In the genomic region with DNA sequence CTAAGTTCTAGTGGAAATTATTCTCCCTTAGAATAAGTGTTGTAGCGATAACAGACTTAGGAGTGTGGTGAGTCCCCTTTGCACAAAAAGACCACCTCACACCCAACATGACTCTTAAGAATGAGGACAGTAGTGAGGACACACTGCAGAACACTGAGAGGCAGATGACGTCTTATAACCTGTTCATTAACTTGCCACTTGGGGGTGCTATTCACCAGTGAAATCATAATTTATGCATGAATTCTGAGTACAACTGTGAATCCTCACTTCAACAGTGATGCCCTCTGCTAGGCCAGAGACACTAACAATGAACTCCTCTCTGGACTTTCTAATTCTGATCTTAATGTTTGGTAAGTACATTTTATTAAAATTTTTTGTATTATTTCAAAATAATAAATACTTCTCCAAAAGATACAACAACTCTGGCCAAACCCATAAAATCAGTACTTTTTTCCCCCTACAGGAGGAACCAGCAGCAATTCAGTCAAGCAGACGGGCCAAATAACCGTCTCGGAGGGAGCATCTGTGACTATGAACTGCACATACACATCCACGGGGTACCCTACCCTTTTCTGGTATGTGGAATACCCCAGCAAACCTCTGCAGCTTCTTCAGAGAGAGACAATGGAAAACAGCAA, we compare ENCODE assay signal across 1 cellular context.
TF ChIP-seq lines count a peak whose summit lies in the region.

No MANE protein-coding gene starts in this region.

TF ChIP-seq in HCT116, 20 proteins besides CTCF, POLR2A, EP300 and RAD21 (continued from another document):
- TF ChIP-seq, protein P1, sequence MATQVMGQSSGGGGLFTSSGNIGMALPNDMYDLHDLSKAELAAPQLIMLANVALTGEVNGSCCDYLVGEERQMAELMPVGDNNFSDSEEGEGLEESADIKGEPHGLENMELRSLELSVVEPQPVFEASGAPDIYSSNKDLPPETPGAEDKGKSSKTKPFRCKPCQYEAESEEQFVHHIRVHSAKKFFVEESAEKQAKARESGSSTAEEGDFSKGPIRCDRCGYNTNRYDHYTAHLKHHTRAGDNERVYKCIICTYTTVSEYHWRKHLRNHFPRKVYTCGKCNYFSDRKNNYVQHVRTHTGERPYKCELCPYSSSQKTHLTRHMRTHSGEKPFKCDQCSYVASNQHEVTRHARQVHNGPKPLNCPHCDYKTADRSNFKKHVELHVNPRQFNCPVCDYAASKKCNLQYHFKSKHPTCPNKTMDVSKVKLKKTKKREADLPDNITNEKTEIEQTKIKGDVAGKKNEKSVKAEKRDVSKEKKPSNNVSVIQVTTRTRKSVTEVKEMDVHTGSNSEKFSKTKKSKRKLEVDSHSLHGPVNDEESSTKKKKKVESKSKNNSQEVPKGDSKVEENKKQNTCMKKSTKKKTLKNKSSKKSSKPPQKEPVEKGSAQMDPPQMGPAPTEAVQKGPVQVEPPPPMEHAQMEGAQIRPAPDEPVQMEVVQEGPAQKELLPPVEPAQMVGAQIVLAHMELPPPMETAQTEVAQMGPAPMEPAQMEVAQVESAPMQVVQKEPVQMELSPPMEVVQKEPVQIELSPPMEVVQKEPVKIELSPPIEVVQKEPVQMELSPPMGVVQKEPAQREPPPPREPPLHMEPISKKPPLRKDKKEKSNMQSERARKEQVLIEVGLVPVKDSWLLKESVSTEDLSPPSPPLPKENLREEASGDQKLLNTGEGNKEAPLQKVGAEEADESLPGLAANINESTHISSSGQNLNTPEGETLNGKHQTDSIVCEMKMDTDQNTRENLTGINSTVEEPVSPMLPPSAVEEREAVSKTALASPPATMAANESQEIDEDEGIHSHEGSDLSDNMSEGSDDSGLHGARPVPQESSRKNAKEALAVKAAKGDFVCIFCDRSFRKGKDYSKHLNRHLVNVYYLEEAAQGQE (IDR thresholded peaks at IDR 0.05; ENCODE audit: low read depth), result no peak
- TF ChIP-seq SP1 (IDR thresholded peaks at IDR 0.05; ENCODE audit: low read depth) (no peak), EZH2phosphoT487 (IDR thresholded peaks at IDR 0.05; ENCODE audit: borderline replicate concordance) (no peak)
- TF ChIP-seq, protein P2, sequence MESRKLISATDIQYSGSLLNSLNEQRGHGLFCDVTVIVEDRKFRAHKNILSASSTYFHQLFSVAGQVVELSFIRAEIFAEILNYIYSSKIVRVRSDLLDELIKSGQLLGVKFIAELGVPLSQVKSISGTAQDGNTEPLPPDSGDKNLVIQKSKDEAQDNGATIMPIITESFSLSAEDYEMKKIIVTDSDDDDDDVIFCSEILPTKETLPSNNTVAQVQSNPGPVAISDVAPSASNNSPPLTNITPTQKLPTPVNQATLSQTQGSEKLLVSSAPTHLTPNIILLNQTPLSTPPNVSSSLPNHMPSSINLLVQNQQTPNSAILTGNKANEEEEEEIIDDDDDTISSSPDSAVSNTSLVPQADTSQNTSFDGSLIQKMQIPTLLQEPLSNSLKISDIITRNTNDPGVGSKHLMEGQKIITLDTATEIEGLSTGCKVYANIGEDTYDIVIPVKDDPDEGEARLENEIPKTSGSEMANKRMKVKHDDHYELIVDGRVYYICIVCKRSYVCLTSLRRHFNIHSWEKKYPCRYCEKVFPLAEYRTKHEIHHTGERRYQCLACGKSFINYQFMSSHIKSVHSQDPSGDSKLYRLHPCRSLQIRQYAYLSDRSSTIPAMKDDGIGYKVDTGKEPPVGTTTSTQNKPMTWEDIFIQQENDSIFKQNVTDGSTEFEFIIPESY (IDR thresholded peaks at IDR 0.05; ENCODE audit: extremely low read depth, insufficient replicate concordance, low read length), result no peak
